11 cellular contexts compared by ENCODE assay signal in genomic region chr12:41917827-41918445, GRCh38.
A peak's percentile ranks its signal among the peaks of the same experiment; 100 is the strongest.
DNase-seq lines count a peak whose midpoint lies in the region; ATAC-seq and TF ChIP-seq lines count a peak whose summit lies in the region.
"Had no signal": no experiment of that assay in that cellular context is flagged by ENCODE, and none has a peak within 500 bp of the region (broad histone marks: within the 10 kb centered on the region; RNA-seq: fewer than 3 reads in every experiment).

No MANE protein-coding gene starts in this region.

- intact Hi-C loops in MCF 10A (cut with micrococcal nuclease) (no loop called here), breast epithelium (cut with DNase I; ENCODE audit: low total_unique reads) (no loop called here), PC-3 (cut with micrococcal nuclease) (no loop called here), left ventricle myocardium inferior (cut with micrococcal nuclease) (no loop called here), thyroid gland (cut with DNase I) (no loop called here)

- no peaks in the 10 kb centered on the region for H3K79me2 ChIP-seq in PC-3 (ENCODE audit: low read length)

- H3K9me3 ChIP-seq in breast epithelium, result no peaks in the 10 kb centered on the region
- H3K9me3 ChIP-seq in PC-3 (ENCODE audit: low read length), result no peaks in the 10 kb centered on the region
- no peaks in the 10 kb centered on the region for H3K9me3 ChIP-seq in left ventricle myocardium inferior (replicated peaks)
- no peaks in the 10 kb centered on the region for H3K9me3 ChIP-seq in skeletal muscle tissue (ENCODE audit: control insufficient read depth in 3 of 3, low read length in 3 of 3)
- no peaks in the 10 kb centered on the region for H3K9me3 ChIP-seq in thyroid gland
- H3K9me3 ChIP-seq: spleen, uterus had no signal

- H3K27ac Mint-ChIP-seq in MCF 10A (ENCODE audit: low read depth, unreplicated experiment), result no peak overlapping the region

- no peaks in the 10 kb centered on the region for H3K27me3 ChIP-seq in breast epithelium
- peaks cover 50% of the 10 kb centered on the region for H3K27me3 ChIP-seq in PC-3 (ENCODE audit: low read length)
- H3K27me3 ChIP-seq in left ventricle myocardium inferior (ENCODE audit: low read depth), result no peaks in the 10 kb centered on the region
- H3K27me3 ChIP-seq in skeletal muscle tissue (ENCODE audit: control insufficient read depth in 3 of 3, insufficient read depth in 3 of 3, low read length in 3 of 3), result no peaks in the 10 kb centered on the region
- no peaks in the 10 kb centered on the region for H3K27me3 ChIP-seq in thyroid gland
- H3K27me3 ChIP-seq: spleen, uterus had no signal

- no peaks in the 10 kb centered on the region for H3K9me3 Mint-ChIP-seq in MCF 10A (ENCODE audit: unreplicated experiment)

- H3K9me2 ChIP-seq in PC-3 (replicated peaks; ENCODE audit: low read length), result no peaks in the 10 kb centered on the region

- H3K36me3 ChIP-seq in breast epithelium (no peaks in the 10 kb centered on the region), PC-3 (ENCODE audit: low read depth, low read length) (no peaks in the 10 kb centered on the region), left ventricle myocardium inferior (no peaks in the 10 kb centered on the region), skeletal muscle tissue (ENCODE audit: control insufficient read depth in 3 of 3, insufficient read depth in 3 of 3, low read length in 3 of 3) (no peaks in the 10 kb centered on the region), thyroid gland (no peaks in the 10 kb centered on the region)
- H3K36me3 ChIP-seq: spleen, uterus had no signal

- H3K4me2 ChIP-seq in PC-3 (ENCODE audit: low read length), result no peak overlapping the region

- no peak overlapping the region for H3K4me3 Mint-ChIP-seq in MCF 10A (ENCODE audit: unreplicated experiment)

- H3K4me3 ChIP-seq in breast epithelium, result no peak overlapping the region
- no peak overlapping the region for H3K4me3 ChIP-seq in PC-3 (ENCODE audit: low read length)
- H3K4me3 ChIP-seq in left ventricle myocardium inferior, result peak overlapping the region; percentile 32
- peak overlapping the region in 2 of 3 donors; percentile 12 to 52 for H3K4me3 ChIP-seq in skeletal muscle tissue (ENCODE audit: low read length in 3 of 3)
- H3K4me3 ChIP-seq in thyroid gland (replicated peaks in 1 of 3), result no peak overlapping the region
- H3K4me3 ChIP-seq: spleen, uterus had no signal

- H3K4me1 ChIP-seq in breast epithelium (no peaks in the 10 kb centered on the region), PC-3 (ENCODE audit: insufficient read depth, low read length) (no peaks in the 10 kb centered on the region), left ventricle myocardium inferior (peaks cover 19% of the 10 kb centered on the region), skeletal muscle tissue (ENCODE audit: control insufficient read depth in 3 of 3, insufficient read depth in 3 of 3, low read length in 3 of 3) (peaks cover 5 to 9% (median 9%) of the 10 kb centered on the region in 3 donors), thyroid gland (no peaks in the 10 kb centered on the region)
- H3K4me1 ChIP-seq: uterus had no signal

- POLR2A ChIA-PET in MCF 10A (lab: Yijun Ruan, JAX), result no interaction called here
- POLR2A ChIA-PET in PC-3 (lab: Charles Lee; ENCODE audit: unreplicated experiment), result no interaction called here

- peaks cover 49% of the 10 kb centered on the region for H3K27me3 Mint-ChIP-seq in MCF 10A (ENCODE audit: insufficient read depth, unreplicated experiment)

- CTCF ChIA-PET in MCF 10A (lab: Yijun Ruan, JAX), result interaction anchor here (3.1 kb wide), 1 partner anchor 106 kb away, joined by 7 read pairs; no protein-coding TSS in a partner anchor
- CTCF ChIA-PET in PC-3 (lab: Charles Lee), result no interaction called here

- H3K9ac ChIP-seq in PC-3 (ENCODE audit: low read length) (no peak overlapping the region), skeletal muscle tissue (ENCODE audit: low read depth in 1 of 3, low read length in 3 of 3) (peak overlapping the region in 1 of 3 donors; percentile 47)

- BruUV-seq in MCF 10A (replicated peaks; lab: Mats Ljungman, UMichigan) (no TSS peak), PC-3 (replicated peaks; lab: Mats Ljungman, UMichigan) (no TSS peak)

- H3K27ac ChIP-seq in breast epithelium (no peak overlapping the region), PC-3 (ENCODE audit: low read length) (no peak overlapping the region), left ventricle myocardium inferior (replicated peaks) (no peak overlapping the region), skeletal muscle tissue (ENCODE audit: low read depth, low read length) (no peak overlapping the region), thyroid gland (no peak overlapping the region)
- H3K27ac ChIP-seq: uterus had no signal

- H3F3A ChIP-seq in PC-3 (ENCODE audit: low read length, unreplicated experiment), result no peaks in the 10 kb centered on the region

- 46 to 50% methylated on average over 8 of the region's 8 CpGs for WGBS in thyroid gland, 2 donors

- DNase-seq in MCF 10A (ENCODE audit: unreplicated experiment) (peak; percentile 14), breast epithelium (ENCODE audit: low spot score in 2 of 2) (no peak), PC-3 (peak; percentile 36), left ventricle myocardium inferior (no peak), thyroid gland (no peak)
- DNase-seq: amniotic stem cell, spleen, uterus had no signal

- TF ChIP-seq CTCF in MCF 10A (IDR thresholded peaks at IDR 0.05; ENCODE audit: unreplicated experiment) (no peak), breast epithelium (IDR thresholded peaks at IDR 0.05) (no peak), PC-3 (conservative IDR thresholded peaks at IDR 0.05; ENCODE audit: low read depth, low read length) (no peak), left ventricle myocardium inferior (IDR thresholded peaks at IDR 0.05; ENCODE audit: borderline replicate concordance) (no peak), thyroid gland (IDR thresholded peaks at IDR 0.05) (no peak)

- TF ChIP-seq POLR2A in breast epithelium (IDR thresholded peaks at IDR 0.05) (no peak), thyroid gland (IDR thresholded peaks at IDR 0.05) (no peak)

- H2AFZ ChIP-seq in PC-3 (ENCODE audit: low read length), result no peak overlapping the region

- H3K36me3 Mint-ChIP-seq in MCF 10A (ENCODE audit: insufficient read depth, unreplicated experiment), result no peaks in the 10 kb centered on the region

- peaks cover 6% of the 10 kb centered on the region for H3K4me1 Mint-ChIP-seq in MCF 10A (ENCODE audit: insufficient read depth, unreplicated experiment)

- peak; percentile 43 for ATAC-seq in PC-3
- ATAC-seq in GM21723 (IDR thresholded peaks at IDR 0.05; ENCODE audit: unreplicated experiment), result no peak
- no peak for ATAC-seq in GM18511 (IDR thresholded peaks at IDR 0.05; ENCODE audit: unreplicated experiment)

- no peaks in the 10 kb centered on the region for H4K20me1 ChIP-seq in PC-3 (ENCODE audit: low read length)

Comparison
In these comparisons a context has a peak if more than half of its experiments do, and no peak if none do; other contexts are left out.
1. DNase-seq: peak in MCF 10A (single experiment) and PC-3 (single experiment); none in breast epithelium (0 of 2), left ventricle myocardium inferior (single experiment) and thyroid gland (0 of 2).
2. H3K4me3 ChIP-seq: peak in left ventricle myocardium inferior (single experiment) and skeletal muscle tissue (2 of 3); none in breast epithelium (0 of 3), PC-3 (single experiment) and thyroid gland (0 of 3).